26 cellular contexts compared by ENCODE assay signal in the genomic region with DNA sequence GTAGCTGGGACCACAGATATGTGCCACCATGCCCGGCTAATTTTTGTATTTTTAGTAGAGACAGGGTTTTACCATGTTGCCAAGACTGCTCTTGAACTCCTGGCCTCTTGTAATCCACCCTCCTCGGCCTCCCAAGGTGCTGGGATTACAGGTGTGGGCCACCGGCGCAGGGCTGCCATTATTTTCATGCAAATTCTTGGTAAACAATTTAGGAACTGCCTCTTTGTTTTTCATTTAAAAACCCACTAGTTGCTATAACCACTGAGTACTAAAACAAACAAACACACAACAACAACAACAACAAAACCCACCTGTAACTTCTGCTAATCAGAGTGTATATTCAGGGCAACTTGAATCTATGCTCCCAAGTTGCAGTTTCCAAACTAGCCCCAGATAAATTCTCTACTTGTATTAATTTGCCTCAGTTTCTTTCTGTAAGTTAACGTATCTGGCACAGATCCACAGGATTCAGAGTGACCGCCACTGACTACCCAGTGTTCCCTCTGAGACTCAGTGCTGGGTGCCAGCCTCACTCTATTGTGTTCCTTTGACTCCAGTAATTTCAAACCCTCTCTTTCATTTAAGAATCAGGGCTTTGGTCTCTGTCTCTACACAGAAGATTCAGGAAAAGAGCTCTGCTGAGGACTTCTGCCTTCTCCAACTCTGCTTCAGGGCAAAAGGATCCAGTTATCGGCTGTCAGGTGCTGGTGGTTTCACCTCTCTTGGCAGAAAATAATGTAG.
"Had no signal": no experiment of that assay in that cellular context is flagged by ENCODE, and none has a peak within 500 bp of the region (broad histone marks: within the 10 kb centered on the region; RNA-seq: fewer than 3 reads in every experiment).

No MANE protein-coding gene starts in this region.

- DNase-seq: activated CD4-positive, alpha-beta memory T cell treated with anti-CD3 and anti-CD28 coated beads for 36 hours; activated CD4-positive, alpha-beta T cell treated with anti-CD3 and anti-CD28 coated beads, Interleukin-2, amount 10 ng/mL, durations not matched to agents 24 days and 14 days; activated CD4-positive, CD25-positive, alpha-beta regulatory T cell treated with anti-CD3 and anti-CD28 coated beads, Interleukin-2, amount 50 U/mL, for 72 hours; activated CD8-positive, alpha-beta memory T cell treated with anti-CD3 and anti-CD28 coated beads, Interleukin-2, amount 50 U/mL, for 48 hours; activated gamma-delta T cell treated with Interleukin-2 at 50 U/mL for 16 hours; activated naive CD4-positive, alpha-beta T cell treated with anti-CD3 and anti-CD28 coated beads, Interleukin-2, amount 50 U/mL, for 16 hours; activated T-cell treated with anti-CD3 and anti-CD28 coated beads, Interleukin-2, amount 50 U/mL, for 24 hours; amniotic stem cell; brain microvascular endothelial cell; foreskin fibroblast; head of caudate nucleus; hippocampal formation; left lung; lower lobe of right lung; mucosa of descending colon; right lobe of liver; stimulated activated CD4-positive, alpha-beta T cell treated with anti-CD3 and anti-CD28 coated beads, Interleukin-2, amount 100 ng/mL, for 48 hours; stimulated activated naive CD4-positive, alpha-beta T cell treated with Interleukin-2 at 50 U/mL for 16 hours; T-helper 9 cell; WERI-Rb-1 had no signal

- H3K36me3 ChIP-seq: brain microvascular endothelial cell, left lung, lower lobe of right lung, right lobe of liver, thoracic aorta, vagina, WERI-Rb-1 had no signal

- H3K36me3 Mint-ChIP-seq: type B pancreatic cell had no signal

- H3K27me3 ChIP-seq: left lung, right lobe of liver, vagina had no signal

- H3K9me3 ChIP-seq: lower lobe of right lung, right lobe of liver had no signal

- H3K4me3 Mint-ChIP-seq: activated CD4-positive, alpha-beta memory T cell treated with anti-CD3 and anti-CD28 coated beads for 36 hours; activated CD4-positive, alpha-beta T cell treated with anti-CD3 and anti-CD28 coated beads, Interleukin-2, amount 10 ng/mL, durations not matched to agents 24 days and 14 days; activated T-cell treated with anti-CD3 and anti-CD28 coated beads, Interleukin-2, amount 50 U/mL, for 24 hours; natural killer cell treated with Interleukin-12 subunit alpha and Interleukin-12 subunit beta and Interleukin-15 and Interleukin-18, amount 100 ng/mL, for 72 hours; T-helper 1 cell treated with Interleukin-12 subunit alpha and Interleukin-12 subunit beta and Interleukin-4 antibody, amounts not matched to agents 30 μg/mL and 1 μg/mL, for 36 hours; type B pancreatic cell had no signal

- ATAC-seq: esophagus mucosa; left lung; lower lobe of right lung; mucosa of descending colon; natural killer cell treated with Interleukin-12 subunit alpha and Interleukin-12 subunit beta and Interleukin-15 and Interleukin-18, amount 100 ng/mL, for 72 hours; right lobe of liver had no signal

- H3K4me1 Mint-ChIP-seq: activated CD4-positive, alpha-beta T cell treated with anti-CD3 and anti-CD28 coated beads, Interleukin-2, amount 10 ng/mL, durations not matched to agents 24 days and 14 days had no signal

- H3K27ac ChIP-seq: brain microvascular endothelial cell, left lung, lower lobe of right lung, right lobe of liver, thoracic aorta, vagina, WERI-Rb-1 had no signal

- H3K4me1 ChIP-seq: left lung, lower lobe of right lung, right lobe of liver, vagina had no signal

- H3K4me3 ChIP-seq: left lung, lower lobe of right lung, mucosa of descending colon, right lobe of liver, thoracic aorta, vagina had no signal

- H3K9me3 Mint-ChIP-seq: type B pancreatic cell had no signal

- H3K27ac Mint-ChIP-seq: activated CD4-positive, alpha-beta memory T cell treated with anti-CD3 and anti-CD28 coated beads for 36 hours; activated CD4-positive, alpha-beta T cell treated with anti-CD3 and anti-CD28 coated beads, Interleukin-2, amount 10 ng/mL, durations not matched to agents 24 days and 14 days; activated T-cell treated with anti-CD3 and anti-CD28 coated beads, Interleukin-2, amount 50 U/mL, for 24 hours; natural killer cell treated with Interleukin-12 subunit alpha and Interleukin-12 subunit beta and Interleukin-15 and Interleukin-18, amount 100 ng/mL, for 72 hours; T-helper 1 cell treated with Interleukin-12 subunit alpha and Interleukin-12 subunit beta and Interleukin-4 antibody, amounts not matched to agents 30 μg/mL and 1 μg/mL, for 36 hours; type B pancreatic cell had no signal

- H3K27me3 Mint-ChIP-seq: activated CD4-positive, alpha-beta memory T cell treated with anti-CD3 and anti-CD28 coated beads for 36 hours; activated T-cell treated with anti-CD3 and anti-CD28 coated beads, Interleukin-2, amount 50 U/mL, for 24 hours had no signal
